In genomic region chr3:73582535-73582934, GRCh38 we compare ENCODE assay signal across 20 cellular contexts. TPM values are rescaled to one million over a fixed set of nuclear protein-coding genes. Genes with fewer than 3 reads are reported as not detected.
DNase-seq lines count a peak whose midpoint lies in the region; ATAC-seq, FAIRE-seq and TF ChIP-seq lines count a peak whose summit lies in the region.
"Had no signal": no experiment of that assay in that cellular context is flagged by ENCODE, and none has a peak within 500 bp of the region (broad histone marks: within the 10 kb centered on the region; RNA-seq: fewer than 3 reads in every experiment).

No MANE protein-coding gene starts in this region.

- H3K27ac Mint-ChIP-seq in brain: peak overlapping the region in 3 of 5 experiments; percentile 30 to 63 (median 59)
- H3K27ac Mint-ChIP-seq: CD4-positive, alpha-beta memory T cell; GM23338; H9 had no signal

- H3K27ac ChIP-seq in right cardiac atrium (ENCODE audit: low read length) (peak overlapping the region; percentile 7), gastrocnemius medialis (peak overlapping the region; percentile 89 to 94 (median 90)), SK-N-SH (ENCODE audit: low read depth in 2 of 2, low read length in 1 of 2) (no peak overlapping the region)

- no peak for TF ChIP-seq RAD21 in SK-N-SH (IDR thresholded peaks at IDR 0.05; ENCODE audit: low read length)

- no peak for TF ChIP-seq CTCF in brain (conservative IDR thresholded peaks at IDR 0.05)
- no peak for TF ChIP-seq CTCF in gastrocnemius medialis (IDR thresholded peaks at IDR 0.05 in 4 of 5, conservative IDR thresholded peaks at IDR 0.05 in 1 of 5)
- TF ChIP-seq CTCF in SK-N-SH (IDR thresholded peaks at IDR 0.05): no peak

- H2AFZ ChIP-seq in SK-N-SH (ENCODE audit: low read depth): no peak overlapping the region
- H2AFZ ChIP-seq: GM23338 had no signal

- WGBS in right cardiac atrium: 75% methylated on average over 4 of the region's 4 CpGs
- WGBS in SK-N-SH (ENCODE audit: low lambda C conversion rate): 76% methylated on average over 4 of the region's 4 CpGs

- TF ChIP-seq EP300 in SK-N-SH (IDR thresholded peaks at IDR 0.05; ENCODE audit: borderline replicate concordance in 1 of 2, low read depth in 1 of 2, low read length in 1 of 2): no peak

- peaks cover 3% of the 10 kb centered on the region for H3K27me3 Mint-ChIP-seq in brain
- H3K27me3 Mint-ChIP-seq: CD4-positive, alpha-beta memory T cell had no signal

- H3K79me2 ChIP-seq in SK-N-SH (ENCODE audit: insufficient read depth): peaks cover 54% of the 10 kb centered on the region

- H3K4me3 ChIP-seq in right cardiac atrium (ENCODE audit: low read length) (no peak overlapping the region), gastrocnemius medialis (no peak overlapping the region), SK-N-SH (ENCODE audit: low read depth in 2 of 2, low read length in 1 of 2) (no peak overlapping the region)
- H3K4me3 ChIP-seq: GM23338 had no signal

- no peak for DNase-seq in right cardiac atrium
- DNase-seq in cardiac septum (ENCODE audit: low spot score): no peak
- peak; percentile 27 to 48 for DNase-seq in gastrocnemius medialis
- no peak for DNase-seq in SK-N-SH
- no peak for DNase-seq in GM12892 (ENCODE audit: insufficient read length)
- DNase-seq: C1 segment of cervical spinal cord; Calu3; CD4-positive, alpha-beta memory T cell; COR-L47; DMS53; DMS79 treated with DMSO at 0.1 percent for 48 hours; GF-D8; H9 had no signal

- no peaks in the 10 kb centered on the region for H3K27me3 ChIP-seq in right cardiac atrium (ENCODE audit: control insufficient read depth, insufficient read depth)
- H3K27me3 ChIP-seq in gastrocnemius medialis: no peaks in the 10 kb centered on the region
- no peaks in the 10 kb centered on the region for H3K27me3 ChIP-seq in SK-N-SH (ENCODE audit: insufficient read depth)

- FAIRE-seq in GM12892 (lab: Jason Lieb, UNC): no peak
- FAIRE-seq: GM12891, GM19239 had no signal

- peaks cover 0 to 2% (median 0%) of the 10 kb centered on the region in 5 experiments for H3K9me3 Mint-ChIP-seq in brain
- H3K9me3 Mint-ChIP-seq: GM23338, H9 had no signal

- H4K20me1 ChIP-seq in SK-N-SH (ENCODE audit: insufficient read depth): peaks cover 15% of the 10 kb centered on the region; the same call in 1 of the 2 replicates

- no peaks in the 10 kb centered on the region for H3K9me2 ChIP-seq in SK-N-SH

- no peak overlapping the region for H3K9ac ChIP-seq in SK-N-SH

- H3F3A ChIP-seq in SK-N-SH (replicated peaks; ENCODE audit: insufficient read depth): peaks cover 16% of the 10 kb centered on the region

- H3K4me3 Mint-ChIP-seq in brain: no peak overlapping the region
- H3K4me3 Mint-ChIP-seq: CD4-positive, alpha-beta memory T cell; GM23338; H9 had no signal

- peaks cover 11% of the 10 kb centered on the region for H3K4me1 ChIP-seq in right cardiac atrium (ENCODE audit: control insufficient read depth, insufficient read depth, low read length)
- peaks cover 70 to 74% of the 10 kb centered on the region in 2 donors for H3K4me1 ChIP-seq in gastrocnemius medialis
- H3K4me1 ChIP-seq in SK-N-SH (ENCODE audit: control insufficient read depth in 1 of 2, insufficient read depth in 2 of 2, low read depth in 1 of 2, low read length in 1 of 2): peaks cover 4 to 8% of the 10 kb centered on the region in 2 experiments; a peak in 3 of 4 replicates

- POLR2A ChIA-PET in SK-N-SH (lab: Yijun Ruan, JAX): no interaction called here

- H3K36me3 ChIP-seq in gastrocnemius medialis (no peaks in the 10 kb centered on the region), SK-N-SH (replicated peaks in 1 of 2; ENCODE audit: control insufficient read depth in 1 of 2, insufficient read depth in 2 of 2, low read length in 1 of 2) (peaks cover 0 to 19% of the 10 kb centered on the region in 2 experiments)

- H3K9me3 ChIP-seq in right cardiac atrium (ENCODE audit: control insufficient read depth, low read length) (no peaks in the 10 kb centered on the region), gastrocnemius medialis (no peaks in the 10 kb centered on the region), SK-N-SH (no peaks in the 10 kb centered on the region)

- H3K4me2 ChIP-seq in SK-N-SH: no peak overlapping the region
- H3K4me2 ChIP-seq: GM23338 had no signal

- CTCF ChIA-PET in SK-N-SH (lab: Yijun Ruan, JAX): interaction anchor here (1.6 kb wide), 1 partner anchor 75 kb away, joined by 3 read pairs; no protein-coding TSS in a partner anchor

- ATAC-seq in right cardiac atrium (peak in 1 of 2 donors; percentile 15), gastrocnemius medialis (peak; percentile 18 to 47), GM18873 (IDR thresholded peaks at IDR 0.05; ENCODE audit: low FRiP score, unreplicated experiment) (no peak)
- ATAC-seq: GM23338, HCT116 had no signal

- TF ChIP-seq POLR2A in gastrocnemius medialis (IDR thresholded peaks at IDR 0.05) (peak in 1 of 2 donors; percentile 11), GM12892 (IDR thresholded peaks at IDR 0.05; ENCODE audit: low read depth, low read length) (no peak)

- in situ Hi-C loops in gastrocnemius medialis (cut with MboI; ENCODE audit: low sequenced_read_pairs in 4 of 4): no loop called here

- H3K36me3 Mint-ChIP-seq in brain: peaks cover 68% of the 10 kb centered on the region
- H3K36me3 Mint-ChIP-seq: CD4-positive, alpha-beta memory T cell had no signal

- intact Hi-C loops in right cardiac atrium (cut with DNase I) (no loop called here), cardiac septum (cut with DNase I) (no loop called here), gastrocnemius medialis (cut with DNase I; ENCODE audit: low total_unique reads) (no loop called here)

- peaks cover 66% of the 10 kb centered on the region for H3K4me1 Mint-ChIP-seq in brain
- H3K4me1 Mint-ChIP-seq: CD4-positive, alpha-beta memory T cell had no signal

TF ChIP-seq in SK-N-SH, 30 proteins besides CTCF, POLR2A, EP300 and RAD21:
- no peak for TF ChIP-seq PBX3 (IDR thresholded peaks at IDR 0.05)

RNA-seq across cellular contexts. Expression of gene PDZRN3, which starts 42.2 kb away (rescaled TPM):
- total RNA-seq in right cardiac atrium (10 to 100 TPM; 49.8 to 96.5 (median 71.0) TPM), cardiac septum (66.0 TPM), gastrocnemius medialis (10 to 100 TPM in 3 of 4 donors, 1 to 10 TPM in 1; 9.1 to 30.3 (median 24.7) TPM)
- polyA plus RNA-seq in right cardiac atrium (53.6 TPM), brain (ENCODE audit: insufficient read depth, low read depth, low replicate concordance) (14.2 TPM), SK-N-SH (2012; rRNA removed) (7.9 and 10.3 TPM in 2 replicates)
- 13.7 and 14.2 TPM in 2 replicates for polyA plus RNA-seq in SK-N-SH (2012; cell fraction: cytosol; rRNA removed)
- 21.9 and 24.2 TPM in 2 replicates for polyA plus RNA-seq in SK-N-SH (2012; cell fraction: nucleus; rRNA removed)
- polyA plus RNA-seq in GM12892 (2012; ENCODE audit: missing spikeins): not detected
- total RNA-seq: A172; Calu3; CD4-positive, alpha-beta memory T cell had no signal
- polyA plus RNA-seq: CD4-positive, alpha-beta memory T cell had no signal

Comparison
In these comparisons a context has a peak if more than half of its experiments do, and no peak if none do; other contexts are left out.
1. DNase-seq: peak in gastrocnemius medialis (2 of 2); none in right cardiac atrium (0 of 3), cardiac septum (single experiment), SK-N-SH (single experiment) and GM12892 (single experiment).
2. H3K27ac ChIP-seq: peak in right cardiac atrium (single experiment) and gastrocnemius medialis (4 of 4); none in SK-N-SH (0 of 2).